11 cellular contexts compared by ENCODE assay signal in the genomic region with DNA sequence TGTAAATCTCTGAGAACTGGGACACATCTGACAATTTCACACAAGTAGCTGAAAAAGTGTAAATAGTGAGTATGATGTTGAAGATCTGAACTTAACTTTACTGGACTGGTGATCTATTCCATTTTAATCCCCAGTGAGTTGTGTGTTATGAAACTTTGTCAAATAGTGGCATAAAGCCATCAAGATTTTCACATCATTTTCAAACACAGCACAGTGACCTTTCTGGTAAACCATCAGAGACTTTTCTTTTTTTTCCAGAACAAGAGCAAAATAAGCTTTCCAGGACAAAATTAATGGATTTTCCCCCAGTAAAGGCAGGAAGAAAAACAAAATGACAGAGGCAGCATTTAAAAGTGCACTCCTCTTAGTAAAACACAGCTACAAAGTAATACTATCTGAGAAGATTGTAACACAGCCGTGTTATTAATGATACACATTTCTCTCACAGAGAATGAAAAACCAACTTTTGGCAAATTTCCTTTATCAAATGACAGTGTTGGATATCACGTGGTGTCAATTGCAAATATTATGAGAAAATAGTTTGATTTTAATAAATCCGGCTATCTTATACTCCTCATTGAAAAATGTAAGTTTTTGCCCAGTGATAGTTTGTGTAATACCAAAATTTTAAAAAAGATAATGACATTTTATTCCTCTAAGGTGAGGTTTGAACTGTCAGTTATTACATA. TPM values are rescaled to one million over a fixed set of nuclear protein-coding genes. Genes with fewer than 3 reads are reported as not detected.
DNase-seq lines count a peak whose midpoint lies in the region; ATAC-seq, FAIRE-seq and TF ChIP-seq lines count a peak whose summit lies in the region.
"Had no signal": no experiment of that assay in that cellular context is flagged by ENCODE, and none has a peak within 500 bp of the region (broad histone marks: within the 10 kb centered on the region; RNA-seq: fewer than 3 reads in every experiment).

No MANE protein-coding gene starts in this region.

- RAD21 ChIA-PET in HCT116 (lab: Charles Lee; ENCODE audit: low non-redundant PET in 1 of 2, low total read pairs in 2 of 2, uncharacterized antibody in 2 of 2, unreplicated experiment in 2 of 2): no interaction called here

- CTCF ChIA-PET in HCT116 (lab: Charles Lee) (interaction anchor here (1.5 to 2.1 kb wide), 4 partner anchors 15 to 55 kb away, joined by 3 to 8 read pairs (median 6); partner anchors contain the start of gene TMEM92), WTC11 (lab: Charles Lee) (interaction anchor here (0.9 to 4.3 kb wide), 3 partner anchors 17 to 56 kb away, joined by 3 to 25 read pairs (median 5); partner anchors contain the start of genes COL1A1 and TMEM92)

- TF ChIP-seq CTCF in HCT116 (IDR thresholded peaks at IDR 0.05 in 2 of 3, conservative IDR thresholded peaks at IDR 0.05 in 1 of 3; ENCODE audit: borderline replicate concordance in 1 of 3, insufficient read depth in 1 of 3, low read depth in 2 of 3, low read length in 2 of 3) (no peak), breast epithelium (IDR thresholded peaks at IDR 0.05) (no peak), keratinocyte (optimal IDR thresholded peaks at IDR 0.05 in 1 of 3, IDR thresholded peaks at IDR 0.05 in 1 of 3, conservative IDR thresholded peaks at IDR 0.05 in 1 of 3; ENCODE audit: extremely low read depth in 1 of 3, insufficient read depth in 2 of 3, low read length in 3 of 3) (no peak), WTC11 (IDR thresholded peaks at IDR 0.05) (no peak)

- TF ChIP-seq RAD21 in HCT116 (IDR thresholded peaks at IDR 0.05; ENCODE audit: low read depth): no peak

- H3K27ac Mint-ChIP-seq in WTC11: no peak overlapping the region
- H3K27ac Mint-ChIP-seq: memory B cell had no signal

- intact Hi-C loops in HCT116 (cut with micrococcal nuclease) (no loop called here), breast epithelium (cut with DNase I; ENCODE audit: low total_unique reads) (no loop called here)

- no TSS peak for BruUV-seq in HCT116 (replicated peaks; lab: Mats Ljungman, UMichigan)

- H3K27ac ChIP-seq in HCT116 (ENCODE audit: low read depth, low read length) (peak overlapping the region; percentile 46; the same call in 1 of the 2 replicates), breast epithelium (peak overlapping the region; percentile 62 to 95), keratinocyte (ENCODE audit: control insufficient read depth, insufficient read depth, low read length) (peak overlapping the region; percentile 66), skin epidermis (peak overlapping the region in 14 of 21 experiments; percentile 1 to 84 (median 56))

- no peaks in the 10 kb centered on the region for H3K9me1 ChIP-seq in keratinocyte (ENCODE audit: control insufficient read depth, extremely low read depth, insufficient read depth, low read length)

- TF ChIP-seq POLR2A in HCT116 (IDR thresholded peaks at IDR 0.05; ENCODE audit: borderline replicate concordance, extremely low read depth, insufficient read depth, insufficient read length): no peak
- TF ChIP-seq POLR2A in breast epithelium (IDR thresholded peaks at IDR 0.05): no peak

- ATAC-seq in HCT116 (no peak), GM21367 (IDR thresholded peaks at IDR 0.05; ENCODE audit: unreplicated experiment) (no peak), WTC11 (no peak)

- dilution Hi-C loops in keratinocyte (cut with MboI; ENCODE audit: extremely low pct_ligation_motif_present, low sequenced_read_pairs): no loop called here

- peak overlapping the region; percentile 91 for H2AFZ ChIP-seq in HCT116 (ENCODE audit: low read depth, low read length, poor library complexity, severe bottlenecking)
- no peak overlapping the region for H2AFZ ChIP-seq in keratinocyte (ENCODE audit: control insufficient read depth, low read length)

- H3K4me2 ChIP-seq in HCT116 (ENCODE audit: low read length) (peak overlapping the region; percentile 71), keratinocyte (ENCODE audit: control insufficient read depth, extremely low read depth, insufficient read depth, low read depth, low read length) (peak overlapping the region; percentile 67)

- H3K4me1 Mint-ChIP-seq in WTC11: peaks cover 17% of the 10 kb centered on the region

- H3K9ac ChIP-seq in HCT116 (ENCODE audit: low read length) (no peak overlapping the region), keratinocyte (ENCODE audit: control insufficient read depth, extremely low read depth, insufficient read depth, low read length) (no peak overlapping the region)

- no peaks in the 10 kb centered on the region for H3K36me3 ChIP-seq in HCT116 (ENCODE audit: control insufficient read depth in 1 of 2, insufficient read depth in 2 of 2, low read length in 2 of 2)
- no peaks in the 10 kb centered on the region for H3K36me3 ChIP-seq in breast epithelium
- H3K36me3 ChIP-seq in keratinocyte (ENCODE audit: control insufficient read depth in 2 of 2, extremely low read depth in 1 of 2, insufficient read depth in 2 of 2, low read length in 2 of 2): no peaks in the 10 kb centered on the region

- H3K79me2 ChIP-seq in HCT116 (ENCODE audit: insufficient read depth, low read length) (no peaks in the 10 kb centered on the region), keratinocyte (ENCODE audit: control insufficient read depth, insufficient read depth, low read length) (no peaks in the 10 kb centered on the region)

- H3K4me3 ChIP-seq in HCT116 (replicated peaks in 1 of 2; ENCODE audit: low read depth in 1 of 2, low read length in 2 of 2) (peak overlapping the region in 1 of 2 experiments; percentile 30; a peak in 2 of 4 replicates), breast epithelium (no peak overlapping the region), keratinocyte (ENCODE audit: control insufficient read depth in 2 of 3, extremely low read depth in 1 of 3, insufficient read depth in 2 of 3, low read depth in 1 of 3, low read length in 3 of 3) (no peak overlapping the region), skin epidermis (no peak overlapping the region)

- H3K9me3 ChIP-seq in HCT116 (ENCODE audit: control insufficient read depth in 1 of 2, insufficient read depth in 1 of 2, low read depth in 1 of 2, low read length in 2 of 2): no peaks in the 10 kb centered on the region
- no peaks in the 10 kb centered on the region for H3K9me3 ChIP-seq in breast epithelium
- no peaks in the 10 kb centered on the region for H3K9me3 ChIP-seq in keratinocyte (ENCODE audit: control insufficient read depth, low read depth, low read length)

- H3K36me3 Mint-ChIP-seq in WTC11: no peaks in the 10 kb centered on the region
- H3K36me3 Mint-ChIP-seq: memory B cell had no signal

- H3K4me3 Mint-ChIP-seq in WTC11: no peak overlapping the region
- H3K4me3 Mint-ChIP-seq: memory B cell had no signal

- H3K27me3 Mint-ChIP-seq in WTC11 (ENCODE audit: low read depth): no peaks in the 10 kb centered on the region; the same call in 1 of the 2 replicates

- H3K9me3 Mint-ChIP-seq in WTC11: no peaks in the 10 kb centered on the region
- H3K9me3 Mint-ChIP-seq: memory B cell had no signal

- H3K4me1 ChIP-seq in HCT116 (ENCODE audit: control insufficient read depth in 1 of 2, insufficient read depth in 2 of 2, low read length in 2 of 2) (peaks cover 25 to 35% of the 10 kb centered on the region in 2 experiments), breast epithelium (peaks cover 0 to 9% of the 10 kb centered on the region in 2 donors), keratinocyte (ENCODE audit: control insufficient read depth, extremely low read depth, insufficient read depth, low read length) (peaks cover 31% of the 10 kb centered on the region)

- H4K20me1 ChIP-seq in HCT116 (ENCODE audit: insufficient read depth) (no peaks in the 10 kb centered on the region), keratinocyte (ENCODE audit: control insufficient read depth, extremely low read depth, insufficient read depth, low read length) (no peaks in the 10 kb centered on the region)

- FAIRE-seq in keratinocyte (lab: Jason Lieb, UNC): no peak

- H3K27me3 ChIP-seq in HCT116 (ENCODE audit: insufficient read depth, low read length) (no peaks in the 10 kb centered on the region), breast epithelium (no peaks in the 10 kb centered on the region), keratinocyte (ENCODE audit: control insufficient read depth, extremely low read depth, insufficient read depth, low read length) (no peaks in the 10 kb centered on the region)

- no peak for DNase-seq in HCT116 (ENCODE audit: low read depth, low spot score)
- no peak for DNase-seq in breast epithelium (ENCODE audit: low spot score in 2 of 2)
- DNase-seq in keratinocyte (ENCODE audit: low read depth, low spot score): no peak
- no peak for DNase-seq in stimulated activated CD4-positive, alpha-beta T cell treated with anti-CD3 and anti-CD28 coated beads, Interleukin-2, amount 100 ng/mL, for 24 hours
- no peak for DNase-seq in stimulated activated CD4-positive, alpha-beta T cell treated with anti-CD3 and anti-CD28 coated beads, Interleukin-15, amount 100 ng/mL, for 24 hours
- DNase-seq in WTC11 (ENCODE audit: low spot score): no peak
- DNase-seq: NCI-H1930; stimulated activated naive CD4-positive, alpha-beta T cell had no signal

- POLR2A ChIA-PET in HCT116 (lab: Charles Lee): interaction anchor here (1.2 to 1.3 kb wide), 2 partner anchors 9 to 56 kb away, joined by 4 read pairs; partner anchors contain the start of gene TMEM92
- POLR2A ChIA-PET in WTC11 (lab: Charles Lee): interaction anchor here (0.7 kb wide), 1 partner anchor 40 kb away, joined by 6 read pairs; no protein-coding TSS in a partner anchor

- H3K9me2 ChIP-seq in HCT116 (ENCODE audit: insufficient read depth): no peaks in the 10 kb centered on the region

RNA-seq across cellular contexts. Expression of gene COL1A1, which starts 16.8 kb away (rescaled TPM):
- total RNA-seq in HCT116 (2021; ENCODE audit: unreplicated experiment) (33.6 TPM), breast epithelium (10 to 100 TPM; 23.4 to 67.2 (median 44.5) TPM), WTC11 (2021) (46.1 to 52.1 TPM (median 50.4 TPM) in 3 replicates)
- polyA plus RNA-seq in HCT116 (2012): 22.1 and 42.6 TPM in 2 replicates
- 0.55 to 2.3 TPM (median 1.4 TPM) in 3 replicates for polyA plus RNA-seq in keratinocyte
- 8.2 TPM for polyA plus RNA-seq in keratinocyte (2011; ENCODE audit: low read depth)
- 0.72 and 2.0 TPM in 2 replicates for polyA plus RNA-seq in keratinocyte (2011; cell fraction: cytosol; rRNA removed)
- 13.9 and 21.5 TPM in 2 replicates for polyA plus RNA-seq in keratinocyte (2011; cell fraction: nucleus; rRNA removed)
- 3.5 and 14.3 TPM in 2 replicates for polyA plus RNA-seq in keratinocyte (2012; ENCODE audit: low replicate concordance)
- polyA minus RNA-seq in keratinocyte: 2.0 to 28.2 TPM (median 4.1 TPM) in 3 replicates
- 6.5 TPM for polyA minus RNA-seq in keratinocyte (2011; cell fraction: cytosol; rRNA and poly(A)+ RNA removed)
- 9.9 and 10.6 TPM in 2 replicates for polyA minus RNA-seq in keratinocyte (2011; cell fraction: nucleus; rRNA and poly(A)+ RNA removed)

RNA-seq across cellular contexts. Expression of gene SGCA, which starts 52.4 kb away (rescaled TPM):
- total RNA-seq in HCT116 (2021; ENCODE audit: unreplicated experiment) (0.37 TPM), breast epithelium (1 to 10 TPM in 1 of 3 donors, under 1 TPM in 2; 0.33 to 2.6 (median 0.73) TPM), WTC11 (2021) (0.39 to 1.0 TPM in 2 of 3 replicates, not detected in the other)
- 0.21 and 0.56 TPM in 2 replicates for polyA plus RNA-seq in HCT116 (2012)
- not detected in 3 replicates for polyA plus RNA-seq in keratinocyte
- not detected for polyA plus RNA-seq in keratinocyte (2011; ENCODE audit: low read depth)
- not detected in 2 replicates for polyA plus RNA-seq in keratinocyte (2011; cell fraction: cytosol; rRNA removed)
- not detected in 2 replicates for polyA plus RNA-seq in keratinocyte (2011; cell fraction: nucleus; rRNA removed)
- not detected in 2 replicates for polyA plus RNA-seq in keratinocyte (2012; ENCODE audit: low replicate concordance)
- not detected in 3 replicates for polyA minus RNA-seq in keratinocyte
- not detected for polyA minus RNA-seq in keratinocyte (2011; cell fraction: cytosol; rRNA and poly(A)+ RNA removed)
- polyA minus RNA-seq in keratinocyte (2011; cell fraction: nucleus; rRNA and poly(A)+ RNA removed): not detected in 2 replicates

RNA-seq across cellular contexts. Expression of gene TMEM92, which starts 56.1 kb away (rescaled TPM):
- 6.6 TPM for total RNA-seq in HCT116 (2021; ENCODE audit: unreplicated experiment)
- polyA plus RNA-seq in HCT116 (2012): 6.4 and 11.3 TPM in 2 replicates
- total RNA-seq in breast epithelium: under 1 TPM in 1 of 3 donors, not detected in 2; 0.33 TPM
- 0.88 to 2.7 TPM (median 1.8 TPM) in 3 replicates for polyA plus RNA-seq in keratinocyte
- polyA plus RNA-seq in keratinocyte (2011; ENCODE audit: low read depth): 0.12 TPM
- polyA plus RNA-seq in keratinocyte (2011; cell fraction: cytosol; rRNA removed): 1.4 and 3.3 TPM in 2 replicates
- 2.5 and 4.5 TPM in 2 replicates for polyA plus RNA-seq in keratinocyte (2011; cell fraction: nucleus; rRNA removed)
- polyA plus RNA-seq in keratinocyte (2012; ENCODE audit: low replicate concordance): 1.2 and 3.5 TPM in 2 replicates
- 1.2 to 7.1 TPM (median 1.9 TPM) in 3 replicates for polyA minus RNA-seq in keratinocyte
- not detected for polyA minus RNA-seq in keratinocyte (2011; cell fraction: cytosol; rRNA and poly(A)+ RNA removed)
- 1.6 and 2.2 TPM in 2 replicates for polyA minus RNA-seq in keratinocyte (2011; cell fraction: nucleus; rRNA and poly(A)+ RNA removed)
- total RNA-seq in WTC11 (2021): 9.8 to 10.4 TPM (median 10.3 TPM) in 3 replicates
